ENCODE assay signal across 12 cellular contexts in the genomic region with DNA sequence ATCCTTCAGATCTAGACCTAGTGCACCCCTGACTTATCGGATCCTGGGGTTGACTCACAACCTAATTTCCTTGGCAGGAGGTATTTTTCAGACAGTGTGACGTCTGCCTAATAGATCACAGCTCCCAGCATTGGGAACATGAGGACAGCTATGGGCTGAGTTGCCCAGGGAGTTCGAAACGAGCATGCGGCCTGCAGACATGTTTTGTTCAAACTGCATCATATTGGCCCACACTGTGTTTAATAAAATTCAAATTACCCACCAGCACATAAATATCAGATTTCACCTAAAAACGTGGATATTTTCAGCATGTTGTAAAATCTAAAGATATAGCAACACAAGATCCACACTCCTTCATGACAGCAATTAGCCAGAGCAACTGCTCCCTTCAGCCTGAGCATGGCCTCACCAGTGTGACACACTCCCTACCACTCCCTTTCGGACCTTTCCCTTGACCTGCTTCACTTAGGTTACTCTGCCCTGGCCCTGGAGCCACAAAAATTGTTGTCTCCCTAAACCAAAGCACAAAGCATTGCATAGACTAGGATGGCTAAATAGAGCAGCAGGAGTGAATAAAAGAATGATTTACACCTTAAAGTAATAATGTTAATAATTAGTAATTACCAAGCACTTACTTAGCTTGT. TPM values are rescaled to one million over a fixed set of nuclear protein-coding genes. Genes with fewer than 3 reads are reported as not detected.
DNase-seq lines count a peak whose midpoint lies in the region; ATAC-seq, FAIRE-seq and TF ChIP-seq lines count a peak whose summit lies in the region.
"Had no signal": no experiment of that assay in that cellular context is flagged by ENCODE, and none has a peak within 500 bp of the region (broad histone marks: within the 10 kb centered on the region; RNA-seq: fewer than 3 reads in every experiment).

No MANE protein-coding gene starts in this region.

- no peaks in the 10 kb centered on the region for H3K27me3 ChIP-seq in bronchial epithelial cell (ENCODE audit: control insufficient read depth, insufficient read depth, low read length)
- H3K27me3 ChIP-seq in gastrocnemius medialis: no peaks in the 10 kb centered on the region
- H3K27me3 ChIP-seq: adrenal gland, thyroid gland had no signal

- H3K4me1 Mint-ChIP-seq in osteocyte (ENCODE audit: unreplicated experiment): peaks cover 3% of the 10 kb centered on the region
- H3K4me1 Mint-ChIP-seq: immature natural killer cell had no signal

- no peak overlapping the region for H3K4me3 Mint-ChIP-seq in osteocyte (ENCODE audit: unreplicated experiment)
- H3K4me3 Mint-ChIP-seq: immature natural killer cell, memory B cell had no signal

- H3K27ac ChIP-seq in gastrocnemius medialis: no peak overlapping the region
- H3K27ac ChIP-seq: adrenal gland, thyroid gland had no signal

- no peak for TF ChIP-seq POLR2A in gastrocnemius medialis (IDR thresholded peaks at IDR 0.05)

- H3K27me3 Mint-ChIP-seq in osteocyte (ENCODE audit: unreplicated experiment): peaks cover 2% of the 10 kb centered on the region

- FAIRE-seq in bronchial epithelial cell (lab: Jason Lieb, UNC): peak; percentile 60

- DNase-seq in bronchial epithelial cell (ENCODE audit: low read depth): no peak
- DNase-seq in osteocyte (ENCODE audit: extremely low spot score, unreplicated experiment): no peak
- no peak for DNase-seq in gastrocnemius medialis
- DNase-seq in T-helper 9 cell: no peak
- DNase-seq: GOT3 had no signal

- no peaks in the 10 kb centered on the region for H3K36me3 ChIP-seq in bronchial epithelial cell (ENCODE audit: control insufficient read depth, insufficient read depth, low read length)
- no peaks in the 10 kb centered on the region for H3K36me3 ChIP-seq in gastrocnemius medialis
- H3K36me3 ChIP-seq: adrenal gland, thyroid gland had no signal

- peaks cover 0 to 12% of the 10 kb centered on the region in 2 donors for H3K4me1 ChIP-seq in gastrocnemius medialis
- H3K4me1 ChIP-seq: adrenal gland, thyroid gland had no signal

- no peaks in the 10 kb centered on the region for H3K36me3 Mint-ChIP-seq in osteocyte (ENCODE audit: unreplicated experiment)
- H3K36me3 Mint-ChIP-seq: immature natural killer cell, memory B cell had no signal

- no peaks in the 10 kb centered on the region for H3K9me3 Mint-ChIP-seq in osteocyte (ENCODE audit: unreplicated experiment)
- H3K9me3 Mint-ChIP-seq: immature natural killer cell, memory B cell had no signal

- in situ Hi-C loops in gastrocnemius medialis (cut with MboI; ENCODE audit: low sequenced_read_pairs in 4 of 4): loop anchor here (5.0 to 25.0 kb wide), 9 partner anchors 83 to 1001 kb away; no protein-coding TSS in a partner anchor

- H3K27ac Mint-ChIP-seq in osteocyte (ENCODE audit: unreplicated experiment): no peak overlapping the region
- H3K27ac Mint-ChIP-seq: immature natural killer cell, memory B cell had no signal

- no peak for TF ChIP-seq CTCF in bronchial epithelial cell (IDR thresholded peaks at IDR 0.05; ENCODE audit: insufficient read depth, low read length, severe bottlenecking)
- peak; percentile 7 for TF ChIP-seq CTCF in osteocyte (IDR thresholded peaks at IDR 0.05)
- peak in 2 of 5 experiments; percentile 2 to 5 for TF ChIP-seq CTCF in gastrocnemius medialis (IDR thresholded peaks at IDR 0.05 in 4 of 5, conservative IDR thresholded peaks at IDR 0.05 in 1 of 5)

- intact Hi-C loops in gastrocnemius medialis (cut with DNase I; ENCODE audit: low total_unique reads): loop anchor here (5.0 to 10.0 kb wide), 4 partner anchors 383 to 996 kb away; no protein-coding TSS in a partner anchor

- no peaks in the 10 kb centered on the region for H3K9me3 ChIP-seq in gastrocnemius medialis
- H3K9me3 ChIP-seq: adrenal gland, thyroid gland had no signal

- ATAC-seq in GM19328 (IDR thresholded peaks at IDR 0.05; ENCODE audit: unreplicated experiment) (peak; percentile 28), HG03175 (IDR thresholded peaks at IDR 0.05; ENCODE audit: unreplicated experiment) (peak; percentile 18), gastrocnemius medialis (no peak), HG03432 (IDR thresholded peaks at IDR 0.05; ENCODE audit: unreplicated experiment) (no peak)

- no peak overlapping the region for H3K4me3 ChIP-seq in bronchial epithelial cell (ENCODE audit: low read depth, low read length)
- no peak overlapping the region for H3K4me3 ChIP-seq in gastrocnemius medialis
- H3K4me3 ChIP-seq: adrenal gland, thyroid gland had no signal

RNA-seq across cellular contexts. Expression of gene USP47, which starts 53.6 kb away (rescaled TPM):
- total RNA-seq in bronchial epithelial cell (54.0 and 73.2 TPM in 2 replicates), osteocyte (45.2 and 46.1 TPM in 2 replicates), gastrocnemius medialis (100 to 1,000 TPM in 2 of 4 donors, 10 to 100 TPM in 2; 84.4 to 222 (median 97.6) TPM)

Comparison
In these comparisons a context has a peak if more than half of its experiments do, and no peak if none do; other contexts are left out.
1. ATAC-seq: peak in GM19328 (single experiment) and HG03175 (single experiment); none in gastrocnemius medialis (0 of 2) and HG03432 (single experiment).